Comparison of ENCODE assay signal across 14 cellular contexts in the genomic region with DNA sequence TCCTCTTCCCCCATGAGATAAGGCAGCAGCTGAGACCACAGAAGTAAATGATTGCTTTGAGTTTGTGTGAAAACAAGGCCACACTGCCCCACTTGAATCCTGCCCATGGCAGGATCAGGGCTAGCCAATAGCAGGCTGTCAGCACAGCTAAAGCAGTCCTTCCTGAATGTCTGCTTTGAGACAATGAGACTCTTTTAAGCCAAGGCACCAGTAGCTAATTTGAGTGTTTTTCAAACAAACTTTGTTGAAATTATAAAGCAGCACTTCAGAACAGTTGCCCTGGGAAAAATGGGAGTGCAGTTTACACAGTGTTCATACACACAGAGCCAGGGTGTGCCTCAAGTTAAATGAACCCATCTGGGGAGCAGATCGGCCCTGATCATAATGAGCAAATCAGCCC.
DNase-seq lines count a peak whose midpoint lies in the region; ATAC-seq and TF ChIP-seq lines count a peak whose summit lies in the region.
"Had no signal": no experiment of that assay in that cellular context is flagged by ENCODE, and none has a peak within 500 bp of the region (broad histone marks: within the 10 kb centered on the region; RNA-seq: fewer than 3 reads in every experiment).

No MANE protein-coding gene starts in this region.

- H3K4me1 ChIP-seq in PC-9 (replicated peaks; ENCODE audit: insufficient read depth) (peaks cover 10% of the 10 kb centered on the region), suprapubic skin (peaks cover 27% of the 10 kb centered on the region)
- H3K4me1 ChIP-seq: sigmoid colon had no signal

- peak overlapping the region; percentile 34 for H3K4me2 ChIP-seq in PC-9

- H3K27me3 ChIP-seq in PC-9 (ENCODE audit: insufficient read depth, low read depth) (no peaks in the 10 kb centered on the region), suprapubic skin (no peaks in the 10 kb centered on the region)
- H3K27me3 ChIP-seq: sigmoid colon had no signal

- H3K4me3 ChIP-seq in PC-9 (no peak overlapping the region), suprapubic skin (no peak overlapping the region)
- H3K4me3 ChIP-seq: sigmoid colon, SK-N-MC had no signal

- POLR2A ChIA-PET in PC-9 (lab: Charles Lee; ENCODE audit: unreplicated experiment) = no interaction called here

- intact Hi-C loops in PC-9 (cut with micrococcal nuclease; ENCODE audit: unreplicated experiment) = no loop called here

- TF ChIP-seq POLR2A in suprapubic skin (IDR thresholded peaks at IDR 0.05) = no peak

- no peaks in the 10 kb centered on the region for H4K20me1 ChIP-seq in PC-9 (ENCODE audit: insufficient read depth)

- no peaks in the 10 kb centered on the region for H3F3A ChIP-seq in PC-9 (ENCODE audit: insufficient read depth, low read depth)

- no TSS peak for BruUV-seq in PC-9 (replicated peaks; lab: Mats Ljungman, UMichigan)

- TF ChIP-seq CTCF in PC-9 (conservative IDR thresholded peaks at IDR 0.05) (no peak), suprapubic skin (IDR thresholded peaks at IDR 0.05) (no peak)

- WGBS in suprapubic skin = 7% methylated on average over 1 of the region's 1 CpG

- H3K27ac ChIP-seq in PC-9 = peak overlapping the region; percentile 22; the same call in 1 of the 2 replicates
- H3K27ac ChIP-seq in suprapubic skin = peak overlapping the region; percentile 48
- H3K27ac ChIP-seq: sigmoid colon, SK-N-MC had no signal

- no peaks in the 10 kb centered on the region for H3K9me3 ChIP-seq in PC-9 (ENCODE audit: insufficient read depth, low read depth)
- H3K9me3 ChIP-seq in suprapubic skin = no peaks in the 10 kb centered on the region
- H3K9me3 ChIP-seq: sigmoid colon had no signal

- H3K36me3 ChIP-seq in PC-9 (ENCODE audit: low read depth) (no peaks in the 10 kb centered on the region), suprapubic skin (no peaks in the 10 kb centered on the region)
- H3K36me3 ChIP-seq: sigmoid colon had no signal

- no peaks in the 10 kb centered on the region for H3K9me2 ChIP-seq in PC-9 (ENCODE audit: insufficient read depth)

- H2AFZ ChIP-seq in PC-9 = peak overlapping the region; percentile 79

- no peaks in the 10 kb centered on the region for H3K79me2 ChIP-seq in PC-9 (ENCODE audit: low read depth)

- ATAC-seq in GM19468 (IDR thresholded peaks at IDR 0.05; ENCODE audit: extremely low read depth, unreplicated experiment) = peak; percentile 60
- no peak for ATAC-seq in GM21529 (IDR thresholded peaks at IDR 0.05; ENCODE audit: unreplicated experiment)
- ATAC-seq: activated CD4-positive, alpha-beta T cell treated with anti-CD3 and anti-CD28 coated beads for 36 hours had no signal

- DNase-seq in PC-9 (peak; percentile 15 to 35), left kidney (ENCODE audit: low read depth, low spot score) (peak; percentile 7), suprapubic skin (ENCODE audit: low spot score in 2 of 2) (no peak), NOMO-1 treated with DMSO at 0.1 percent for 48 hours (lab: John Stamatoyannopoulos, UW; ENCODE audit: unreplicated experiment) (no peak)
- no peak for DNase-seq in activated CD8-positive, alpha-beta memory T cell treated with anti-CD3 and anti-CD28 coated beads, Interleukin-2, amount 50 U/mL, for 48 hours
- DNase-seq: activated CD4-positive, alpha-beta T cell treated with anti-CD3 and anti-CD28 coated beads for 36 hours; activated naive CD4-positive, alpha-beta T cell; foreskin fibroblast; KG1; NCI-H345; sigmoid colon had no signal

- CTCF ChIA-PET in PC-9 (lab: Charles Lee) = no interaction called here

- TF ChIP-seq EP300 in suprapubic skin (IDR thresholded peaks at IDR 0.05) = no peak

Comparison
In these comparisons a context has a peak if more than half of its experiments do, and no peak if none do; other contexts are left out.
1. DNase-seq: peak in PC-9 (2 of 2) and left kidney (single experiment); none in suprapubic skin (0 of 2), activated CD8-positive, alpha-beta memory T cell treated with anti-CD3 and anti-CD28 coated beads, Interleukin-2, amount 50 U/mL, for 48 hours (single experiment) and NOMO-1 treated with DMSO at 0.1 percent for 48 hours (single experiment).